18 cellular contexts compared by ENCODE assay signal in genomic region chr5:5969942-5970483, GRCh38.
"Had no signal": no experiment of that assay in that cellular context is flagged by ENCODE, and none has a peak within 500 bp of the region (broad histone marks: within the 10 kb centered on the region; RNA-seq: fewer than 3 reads in every experiment).

No MANE protein-coding gene starts in this region.

- H3K4me3 ChIP-seq: MG63 had no signal

- ATAC-seq: T-cell had no signal

- H3K9me3 ChIP-seq: MG63, SK-N-SH had no signal

- H3K36me3 Mint-ChIP-seq: T-cell had no signal

- H3K27ac ChIP-seq: RWPE1 had no signal

- H3K9me3 Mint-ChIP-seq: T-helper 1 cell treated with Interleukin-12 subunit alpha and Interleukin-12 subunit beta and Interleukin-4 antibody, amounts not matched to agents 30 μg/mL and 1 μg/mL, for 36 hours had no signal

- H3K4me3 Mint-ChIP-seq: IgD-negative memory B cell; T-cell; T-helper 1 cell treated with Interleukin-12 subunit alpha and Interleukin-12 subunit beta and Interleukin-4 antibody, amounts not matched to agents 30 μg/mL and 1 μg/mL, for 36 hours had no signal

- H3K9ac ChIP-seq: SK-N-SH had no signal

- H3K27ac Mint-ChIP-seq: IgD-negative memory B cell; T-cell; T-helper 1 cell treated with Interleukin-12 subunit alpha and Interleukin-12 subunit beta and Interleukin-4 antibody, amounts not matched to agents 30 μg/mL and 1 μg/mL, for 36 hours had no signal

- H3K4me2 ChIP-seq: SK-N-SH had no signal

- H3K36me3 ChIP-seq: MG63 had no signal

- DNase-seq: Karpas-422, KG1, MG63, NCI-H1092 treated with DMSO at 0.1 percent for 48 hours, NCI-H1436, NCI-H187, NCI-H2029, NCI-H2081 treated with DMSO at 0.1 percent for 48 hours, NCI-H2227 treated with DMSO at 0.1 percent for 48 hours, NCI-H526 treated with DMSO at 0.1 percent for 48 hours, NCI-H748 treated with DMSO at 0.1 percent for 48 hours, SHP77, SK-N-SH, SW 1271, T-cell had no signal

- H3K4me1 Mint-ChIP-seq: IgD-negative memory B cell, T-cell had no signal

- H3K27me3 ChIP-seq: MG63 had no signal
